1 cellular context compared by ENCODE assay signal in genomic region chr10:96416643-96417042, GRCh38.
TF ChIP-seq lines count a peak whose summit lies in the region.

No MANE protein-coding gene starts in this region.

TF ChIP-seq in HEK293, 187 proteins besides CTCF, POLR2A, EP300 and RAD21 (continued from another document):
- TF ChIP-seq AEBP2 (tag by site-specific recombination; IDR thresholded peaks at IDR 0.05; ENCODE audit: borderline replicate concordance) (no peak), ZNF777 (tag by site-specific recombination; IDR thresholded peaks at IDR 0.05; ENCODE audit: borderline replicate concordance) (no peak), ZNF776 (tag by site-specific recombination; IDR thresholded peaks at IDR 0.05; ENCODE audit: borderline replicate concordance) (no peak), ZBTB26 (tag by site-specific recombination; optimal IDR thresholded peaks at IDR 0.05) (no peak), ZNF473 (tag by site-specific recombination; IDR thresholded peaks at IDR 0.05) (no peak), ZBTB49 (tag by site-specific recombination; IDR thresholded peaks at IDR 0.05; ENCODE audit: low read depth) (no peak), ZNF148 (tag by site-specific recombination; IDR thresholded peaks at IDR 0.05; ENCODE audit: borderline replicate concordance) (no peak), ZNF658 (tag by site-specific recombination; IDR thresholded peaks at IDR 0.05) (no peak), ZNF521 (tag by site-specific recombination; IDR thresholded peaks at IDR 0.05) (no peak), YY1 (tag by site-specific recombination; IDR thresholded peaks at IDR 0.05) (no peak)
